In genomic region chr5:132388244-132389050, GRCh38 we compare ENCODE assay signal across 9 cellular contexts. TPM values are rescaled to one million over a fixed set of nuclear protein-coding genes. Genes with fewer than 3 reads are reported as not detected.
A peak's percentile ranks its signal among the peaks of the same experiment; 100 is the strongest.
DNase-seq lines count a peak whose midpoint lies in the region; ATAC-seq, FAIRE-seq and TF ChIP-seq lines count a peak whose summit lies in the region.
"Had no signal": no experiment of that assay in that cellular context is flagged by ENCODE, and none has a peak within 500 bp of the region (broad histone marks: within the 10 kb centered on the region; RNA-seq: fewer than 3 reads in every experiment).

No MANE protein-coding gene starts in this region.

- H3K27ac ChIP-seq in cardiac muscle cell (peak overlapping the region; percentile 80), duodenal mucosa (ENCODE audit: low read depth, low read length) (peak overlapping the region; percentile 80), mesodermal cell (ENCODE audit: low read depth, low read length, severe bottlenecking) (peak overlapping the region; percentile 89)

- H3K9ac ChIP-seq in duodenal mucosa (ENCODE audit: low read depth in 1 of 2, low read length in 2 of 2), result peak overlapping the region in 1 of 2 donors; percentile 28

- no peaks in the 10 kb centered on the region for H3K9me3 ChIP-seq in cardiac muscle cell (ENCODE audit: low read depth)
- no peaks in the 10 kb centered on the region for H3K9me3 ChIP-seq in duodenal mucosa (ENCODE audit: control insufficient read depth in 1 of 2, low read length in 2 of 2)
- no peaks in the 10 kb centered on the region for H3K9me3 ChIP-seq in mesodermal cell (ENCODE audit: control insufficient read depth, low read length)

- TF ChIP-seq CTCF in cardiac muscle cell (IDR thresholded peaks at IDR 0.05; ENCODE audit: low read depth, low read length), result no peak

- peak in 1 of 2 donors; percentile 57 for DNase-seq in cardiac muscle cell (ENCODE audit: low read depth in 1 of 2, low spot score in 1 of 2)
- no peak for DNase-seq in Right ventricle myocardium inferior (ENCODE audit: missing footprints)
- no peak for DNase-seq in urothelium cell line (ENCODE audit: low spot score)
- DNase-seq in NCI-H2081 (lab: John Stamatoyannopoulos, UW), result no peak
- DNase-seq in iPS-NIHi11 (ENCODE audit: low spot score), result no peak
- no peak for DNase-seq in DMS79 (lab: John Stamatoyannopoulos, UW)
- DNase-seq: stimulated activated CD4-positive, alpha-beta T cell treated with anti-CD3 and anti-CD28 coated beads, Interleukin-4, amount 100 ng/mL, for 4 hours had no signal

- H3K4me1 ChIP-seq in cardiac muscle cell (ENCODE audit: low read depth), result peaks cover 29% of the 10 kb centered on the region
- peaks cover 40 to 43% of the 10 kb centered on the region in 2 donors for H3K4me1 ChIP-seq in duodenal mucosa (ENCODE audit: control insufficient read depth in 1 of 2, insufficient read depth in 2 of 2, low read length in 2 of 2)
- peaks cover 42% of the 10 kb centered on the region for H3K4me1 ChIP-seq in mesodermal cell (ENCODE audit: control insufficient read depth, insufficient read depth, low read length, poor library complexity, severe bottlenecking)

- H3K4me3 ChIP-seq in cardiac muscle cell, result no peak overlapping the region
- H3K4me3 ChIP-seq in duodenal mucosa (ENCODE audit: low read depth in 1 of 2, low read length in 2 of 2), result no peak overlapping the region
- H3K4me3 ChIP-seq in mesodermal cell (ENCODE audit: extremely low read depth, insufficient read depth, low read length, poor library complexity, severe bottlenecking), result no peak overlapping the region

- FAIRE-seq in urothelium cell line (lab: Jason Lieb, UNC), result peak; percentile 65

- H3K27me3 ChIP-seq in cardiac muscle cell, result no peaks in the 10 kb centered on the region
- no peaks in the 10 kb centered on the region for H3K27me3 ChIP-seq in duodenal mucosa (ENCODE audit: control insufficient read depth in 1 of 2, insufficient read depth in 2 of 2, low read length in 2 of 2)

- H3K36me3 ChIP-seq in cardiac muscle cell (no peaks in the 10 kb centered on the region), duodenal mucosa (ENCODE audit: control insufficient read depth in 1 of 2, insufficient read depth in 2 of 2, low read length in 2 of 2) (peaks cover 25 to 39% of the 10 kb centered on the region in 2 donors), mesodermal cell (ENCODE audit: control insufficient read depth, insufficient read depth, low read length) (no peaks in the 10 kb centered on the region)

- no peak for ATAC-seq in Right ventricle myocardium inferior

- intact Hi-C loops in Right ventricle myocardium inferior (cut with DNase I), result loop anchor here (2.0 kb wide), 1 partner anchor 22 kb away; no protein-coding TSS in a partner anchor

- 61 to 66% methylated on average over 3 to 5 of the region's 8 CpGs for WGBS in mesodermal cell (ENCODE audit: insufficient coverage in 2 of 2), 2 experiments

RNA-seq across cellular contexts. Expression of gene SLC22A5, which starts 18.9 kb away (rescaled TPM):
- total RNA-seq in cardiac muscle cell (6.4 and 6.5 TPM in 2 replicates), Right ventricle myocardium inferior (22.3 TPM)
- polyA plus RNA-seq in cardiac muscle cell, result 3.0 and 3.6 TPM in 2 replicates
- 1.5 TPM for polyA plus RNA-seq in mesodermal cell (2013, experiment 1 of 2)
- 1.2 TPM for polyA plus RNA-seq in mesodermal cell (2013, experiment 2 of 2)
